Comparison of ENCODE assay signal across 1 cellular context in genomic region chr11:31369348-31370329, GRCh38.
TF ChIP-seq lines count a peak whose summit lies in the region.

A gene with protein sequence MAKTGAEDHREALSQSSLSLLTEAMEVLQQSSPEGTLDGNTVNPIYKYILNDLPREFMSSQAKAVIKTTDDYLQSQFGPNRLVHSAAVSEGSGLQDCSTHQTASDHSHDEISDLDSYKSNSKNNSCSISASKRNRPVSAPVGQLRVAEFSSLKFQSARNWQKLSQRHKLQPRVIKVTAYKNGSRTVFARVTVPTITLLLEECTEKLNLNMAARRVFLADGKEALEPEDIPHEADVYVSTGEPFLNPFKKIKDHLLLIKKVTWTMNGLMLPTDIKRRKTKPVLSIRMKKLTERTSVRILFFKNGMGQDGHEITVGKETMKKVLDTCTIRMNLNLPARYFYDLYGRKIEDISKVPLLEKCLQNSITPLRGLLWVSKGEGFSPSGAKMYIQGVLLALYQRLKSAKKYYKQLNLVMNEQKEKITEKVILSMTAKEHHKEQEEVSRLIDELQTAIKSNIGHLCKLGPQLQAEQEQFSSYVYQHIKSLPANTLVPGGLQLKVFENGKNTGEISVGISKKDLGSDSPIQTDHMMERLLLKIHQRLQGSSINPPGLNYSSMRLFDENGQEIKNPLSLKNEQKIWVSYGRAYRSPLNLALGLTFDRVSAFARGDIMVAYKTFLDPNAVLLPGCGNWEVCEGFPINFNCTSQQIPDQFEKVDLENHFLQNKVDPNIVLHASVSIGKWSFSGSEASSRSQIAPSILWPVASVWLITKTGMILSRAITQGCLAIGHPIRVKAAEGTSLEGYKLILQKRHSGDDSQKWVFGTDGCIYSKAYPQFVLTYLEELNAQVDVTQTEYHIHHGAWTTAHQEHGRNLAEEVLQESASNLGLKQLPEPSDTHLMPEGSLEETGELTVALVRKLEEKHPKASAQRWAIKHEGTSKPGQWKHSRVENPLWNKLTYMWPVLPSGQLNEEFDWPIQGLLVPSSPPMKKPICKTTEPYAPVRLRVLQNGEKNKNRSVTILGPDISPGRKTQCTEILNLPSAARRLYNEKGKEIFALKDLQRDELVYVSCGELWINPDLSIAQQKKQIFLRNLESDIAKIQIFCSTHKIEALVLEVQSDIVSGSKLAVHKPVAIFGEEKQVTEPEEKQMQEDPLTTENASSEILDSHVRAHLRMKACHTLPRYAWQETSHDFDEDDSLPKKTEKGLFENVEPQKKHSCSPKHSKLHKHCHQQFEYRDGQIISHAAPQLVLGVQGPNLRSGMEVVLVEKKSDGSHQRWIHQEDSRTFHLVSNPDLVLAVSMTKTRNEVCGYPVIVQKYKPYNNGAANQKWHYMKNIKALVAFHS (N-terminal part only) (minus strand): TSS chr11:31369739. CDS start chr11:31328280, 41,459 bp downstream.
Gene DNAJC24, plus strand, starts transcription at chr11:31369860. Its CDS starts 889 bp downstream, at chr11:31370749.

TF ChIP-seq in HepG2, 621 proteins besides CTCF, POLR2A, EP300 and RAD21 (continued from another document and continues in another):
- TF ChIP-seq PCBP2 (optimal IDR thresholded peaks at IDR 0.05; ENCODE audit: low read depth, low read length, poor library complexity, severe bottlenecking) (no peak), FUBP1 (CRISPR knock-in tag; IDR thresholded peaks at IDR 0.05; ENCODE audit: borderline replicate concordance) (no peak), ZFP62 (CRISPR knock-in tag; IDR thresholded peaks at IDR 0.05) (no peak), KLF12 (CRISPR knock-in tag; IDR thresholded peaks at IDR 0.05; ENCODE audit: borderline replicate concordance) (no peak), FOXA3 (CRISPR knock-in tag; IDR thresholded peaks at IDR 0.05) (peak; percentile 58), SUZ12 (IDR thresholded peaks at IDR 0.05; ENCODE audit: low read depth, low read length) (no peak), ZBED4 (CRISPR knock-in tag; IDR thresholded peaks at IDR 0.05; ENCODE audit: borderline replicate concordance) (no peak), ZNF337 (CRISPR knock-in tag; IDR thresholded peaks at IDR 0.05; ENCODE audit: borderline replicate concordance, low read depth) (no peak), ZNF850 (CRISPR knock-in tag; conservative IDR thresholded peaks at IDR 0.05) (no peak), SSRP1 (CRISPR knock-in tag; IDR thresholded peaks at IDR 0.05) (no peak), ZNF296 (CRISPR knock-in tag; conservative IDR thresholded peaks at IDR 0.05) (no peak), ATF1 (CRISPR knock-in tag; IDR thresholded peaks at IDR 0.05) (peak; percentile 80), CREB3 (CRISPR knock-in tag; IDR thresholded peaks at IDR 0.05) (no peak), GZF1 (CRISPR knock-in tag; IDR thresholded peaks at IDR 0.05) (no peak; the same call in 1 of the 2 replicates), ZNF354B (CRISPR knock-in tag; IDR thresholded peaks at IDR 0.05) (no peak), ZNF598 (CRISPR knock-in tag; IDR thresholded peaks at IDR 0.05; ENCODE audit: borderline replicate concordance) (peak; percentile 89), ADNP (CRISPR knock-in tag; IDR thresholded peaks at IDR 0.05) (no peak), HOXA7 (CRISPR knock-in tag; IDR thresholded peaks at IDR 0.05) (no peak), ZBTB10 (CRISPR knock-in tag; IDR thresholded peaks at IDR 0.05; ENCODE audit: borderline replicate concordance) (no peak), ARID5B (CRISPR knock-in tag; IDR thresholded peaks at IDR 0.05) (peak; percentile 72), ZNF225 (CRISPR knock-in tag; IDR thresholded peaks at IDR 0.05) (no peak), FOXA1 (IDR thresholded peaks at IDR 0.05) (no peak), FOXA1 (CRISPR knock-in tag; IDR thresholded peaks at IDR 0.05) (no peak)
- TF ChIP-seq, protein P1, sequence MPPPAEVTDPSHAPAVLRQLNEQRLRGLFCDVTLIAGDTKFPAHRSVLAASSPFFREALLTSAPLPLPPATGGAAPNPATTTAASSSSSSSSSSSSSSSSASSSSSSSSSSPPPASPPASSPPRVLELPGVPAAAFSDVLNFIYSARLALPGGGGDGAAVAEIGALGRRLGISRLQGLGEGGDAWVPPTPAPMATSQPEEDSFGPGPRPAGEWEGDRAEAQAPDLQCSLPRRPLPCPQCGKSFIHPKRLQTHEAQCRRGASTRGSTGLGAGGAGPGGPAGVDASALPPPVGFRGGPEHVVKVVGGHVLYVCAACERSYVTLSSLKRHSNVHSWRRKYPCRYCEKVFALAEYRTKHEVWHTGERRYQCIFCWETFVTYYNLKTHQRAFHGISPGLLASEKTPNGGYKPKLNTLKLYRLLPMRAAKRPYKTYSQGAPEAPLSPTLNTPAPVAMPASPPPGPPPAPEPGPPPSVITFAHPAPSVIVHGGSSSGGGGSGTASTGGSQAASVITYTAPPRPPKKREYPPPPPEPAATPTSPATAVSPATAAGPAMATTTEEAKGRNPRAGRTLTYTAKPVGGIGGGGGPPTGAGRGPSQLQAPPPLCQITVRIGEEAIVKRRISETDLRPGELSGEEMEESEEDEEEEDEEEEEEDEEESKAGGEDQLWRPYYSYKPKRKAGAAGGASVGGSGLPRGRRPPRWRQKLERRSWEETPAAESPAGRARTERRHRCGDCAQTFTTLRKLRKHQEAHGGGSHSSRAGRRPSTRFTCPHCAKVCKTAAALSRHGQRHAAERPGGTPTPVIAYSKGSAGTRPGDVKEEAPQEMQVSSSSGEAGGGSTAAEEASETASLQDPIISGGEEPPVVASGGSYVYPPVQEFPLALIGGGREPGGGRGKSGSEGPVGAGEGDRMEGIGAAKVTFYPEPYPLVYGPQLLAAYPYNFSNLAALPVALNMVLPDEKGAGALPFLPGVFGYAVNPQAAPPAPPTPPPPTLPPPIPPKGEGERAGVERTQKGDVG (CRISPR knock-in tag; IDR thresholded peaks at IDR 0.05; ENCODE audit: borderline replicate concordance), result no peak; the same call in 1 of the 2 replicates
- TF ChIP-seq, protein P2, sequence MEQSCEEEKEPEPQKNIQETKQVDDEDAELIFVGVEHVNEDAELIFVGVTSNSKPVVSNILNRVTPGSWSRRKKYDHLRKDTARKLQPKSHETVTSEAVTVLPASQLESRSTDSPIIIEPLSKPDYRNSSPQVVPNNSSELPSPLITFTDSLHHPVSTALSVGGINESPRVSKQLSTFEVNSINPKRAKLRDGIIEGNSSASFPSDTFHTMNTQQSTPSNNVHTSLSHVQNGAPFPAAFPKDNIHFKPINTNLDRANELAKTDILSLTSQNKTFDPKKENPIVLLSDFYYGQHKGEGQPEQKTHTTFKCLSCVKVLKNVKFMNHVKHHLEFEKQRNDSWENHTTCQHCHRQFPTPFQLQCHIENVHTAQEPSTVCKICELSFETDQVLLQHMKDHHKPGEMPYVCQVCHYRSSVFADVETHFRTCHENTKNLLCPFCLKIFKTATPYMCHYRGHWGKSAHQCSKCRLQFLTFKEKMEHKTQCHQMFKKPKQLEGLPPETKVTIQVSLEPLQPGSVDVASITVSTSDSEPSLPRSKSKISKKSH (CRISPR knock-in tag; IDR thresholded peaks at IDR 0.05; ENCODE audit: borderline replicate concordance), result peak; percentile 84
- TF ChIP-seq, protein P3, sequence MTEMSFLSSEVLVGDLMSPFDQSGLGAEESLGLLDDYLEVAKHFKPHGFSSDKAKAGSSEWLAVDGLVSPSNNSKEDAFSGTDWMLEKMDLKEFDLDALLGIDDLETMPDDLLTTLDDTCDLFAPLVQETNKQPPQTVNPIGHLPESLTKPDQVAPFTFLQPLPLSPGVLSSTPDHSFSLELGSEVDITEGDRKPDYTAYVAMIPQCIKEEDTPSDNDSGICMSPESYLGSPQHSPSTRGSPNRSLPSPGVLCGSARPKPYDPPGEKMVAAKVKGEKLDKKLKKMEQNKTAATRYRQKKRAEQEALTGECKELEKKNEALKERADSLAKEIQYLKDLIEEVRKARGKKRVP (CRISPR knock-in tag; IDR thresholded peaks at IDR 0.05), result no peak
